ENCODE assay signal across 1 cellular context in the genomic region with DNA sequence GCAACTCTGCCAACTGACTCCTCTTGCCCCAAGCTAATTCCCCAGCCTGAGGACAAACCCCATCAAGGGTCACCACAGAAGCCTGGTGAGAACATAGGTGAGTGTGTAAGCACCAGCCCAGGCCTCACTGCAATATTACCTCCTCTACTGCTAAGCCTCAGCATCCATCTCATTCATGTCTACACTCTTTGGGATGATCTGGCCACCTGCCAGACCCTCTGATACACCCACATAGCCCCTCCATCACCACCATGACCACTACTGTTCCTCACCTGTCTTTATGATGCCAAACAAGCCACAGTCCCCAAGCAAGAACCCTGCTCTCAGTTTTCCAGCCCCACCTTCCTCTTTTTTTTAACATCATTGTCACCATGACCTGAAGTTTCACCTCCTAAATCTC.
TF ChIP-seq lines count a peak whose summit lies in the region.

No MANE protein-coding gene starts in this region.

TF ChIP-seq in endothelial cell of umbilical vein, 7 proteins besides CTCF, POLR2A, EP300 and RAD21:
- TF ChIP-seq, protein P1, sequence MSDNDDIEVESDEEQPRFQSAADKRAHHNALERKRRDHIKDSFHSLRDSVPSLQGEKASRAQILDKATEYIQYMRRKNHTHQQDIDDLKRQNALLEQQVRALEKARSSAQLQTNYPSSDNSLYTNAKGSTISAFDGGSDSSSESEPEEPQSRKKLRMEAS (IDR thresholded peaks at IDR 0.05; ENCODE audit: insufficient read depth, insufficient read length), result no peak
- TF ChIP-seq POLR2AphosphoS5 (IDR thresholded peaks at IDR 0.05; ENCODE audit: insufficient read depth, low read depth, low read length), result no peak
- TF ChIP-seq EZH2 (IDR thresholded peaks at IDR 0.05; ENCODE audit: borderline replicate concordance, low read depth, low read length, severe bottlenecking), result no peak
- no peak for TF ChIP-seq GATA2 (IDR thresholded peaks at IDR 0.05; ENCODE audit: insufficient read depth, insufficient read length, low read depth, low read length)
- no peak for TF ChIP-seq MYC (IDR thresholded peaks at IDR 0.05; ENCODE audit: low read depth, low read length)
- TF ChIP-seq JUN (IDR thresholded peaks at IDR 0.05; ENCODE audit: borderline replicate concordance, insufficient read depth, insufficient read length, low read depth), result no peak
- TF ChIP-seq FOS (IDR thresholded peaks at IDR 0.05; ENCODE audit: borderline replicate concordance, insufficient read depth, low read length), result no peak
